Comparison of ENCODE assay signal across 1 cellular context in the genomic region with DNA sequence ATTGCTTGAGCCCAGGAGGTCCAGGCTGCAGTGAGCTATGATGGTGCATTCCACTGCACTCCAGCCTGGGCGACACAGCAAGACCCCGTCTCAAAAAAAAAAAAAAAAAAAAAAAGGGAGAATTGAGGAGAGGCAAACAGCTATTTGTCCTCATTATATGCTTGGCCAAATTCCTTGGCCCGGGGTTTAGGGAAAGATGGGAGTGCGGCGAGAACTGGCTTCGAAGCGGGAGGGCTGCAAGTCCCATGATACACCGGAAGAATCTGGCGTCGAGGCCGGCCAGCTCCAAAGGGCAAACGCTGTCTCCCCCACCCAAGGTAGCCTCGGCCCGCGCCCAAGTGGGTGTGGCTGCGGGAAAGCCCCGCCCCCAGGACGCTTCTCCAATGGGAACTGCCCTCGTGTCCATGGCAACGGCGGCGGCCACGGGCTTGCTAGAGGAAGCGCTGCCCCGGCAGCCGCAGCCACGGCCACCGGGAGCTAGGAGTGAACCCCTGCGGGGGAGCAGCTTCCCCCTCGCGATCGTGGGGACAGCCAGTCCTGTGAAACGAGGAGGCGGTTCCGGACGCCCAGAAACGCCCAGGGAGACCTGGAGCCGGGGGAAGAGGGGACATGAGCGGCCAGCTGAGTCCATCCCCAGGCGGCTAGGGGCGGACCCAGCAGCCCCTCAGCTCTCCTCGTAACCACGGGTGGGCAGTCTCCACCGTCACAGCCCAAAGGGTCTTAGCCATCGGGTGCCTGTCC.
TF ChIP-seq lines count a peak whose summit lies in the region.

A gene with protein sequence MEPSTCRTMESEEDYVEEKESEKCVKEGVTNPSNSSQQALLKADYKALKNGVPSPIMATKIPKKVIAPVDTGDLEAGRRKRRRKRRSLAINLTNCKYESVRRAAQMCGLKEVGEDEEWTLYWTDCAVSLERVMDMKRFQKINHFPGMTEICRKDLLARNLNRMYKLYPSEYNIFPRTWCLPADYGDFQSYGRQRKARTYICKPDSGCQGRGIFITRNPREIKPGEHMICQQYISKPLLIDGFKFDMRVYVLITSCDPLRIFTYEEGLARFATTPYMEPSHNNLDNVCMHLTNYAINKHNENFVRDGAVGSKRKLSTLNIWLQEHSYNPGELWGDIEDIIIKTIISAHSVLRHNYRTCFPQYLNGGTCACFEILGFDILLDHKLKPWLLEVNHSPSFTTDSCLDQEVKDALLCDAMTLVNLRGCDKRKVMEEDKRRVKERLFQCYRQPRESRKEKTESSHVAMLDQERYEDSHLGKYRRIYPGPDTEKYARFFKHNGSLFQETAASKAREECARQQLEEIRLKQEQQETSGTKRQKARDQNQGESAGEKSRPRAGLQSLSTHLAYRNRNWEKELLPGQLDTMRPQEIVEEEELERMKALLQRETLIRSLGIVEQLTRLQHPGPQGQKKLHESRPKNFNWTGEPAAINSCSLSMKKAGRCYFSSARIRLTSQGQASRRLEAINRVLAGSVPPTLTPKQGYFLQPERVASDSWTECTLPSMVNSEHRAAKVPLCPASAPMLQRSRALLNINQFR (plus strand): TSS at position 434 of the 741 bp plus-strand sequence. CDS start 1,075 bp downstream, outside the sequence.

TF ChIP-seq in HepG2, 621 proteins besides CTCF, POLR2A, EP300 and RAD21 (continued from another document and continues in another):
- TF ChIP-seq, protein P1, sequence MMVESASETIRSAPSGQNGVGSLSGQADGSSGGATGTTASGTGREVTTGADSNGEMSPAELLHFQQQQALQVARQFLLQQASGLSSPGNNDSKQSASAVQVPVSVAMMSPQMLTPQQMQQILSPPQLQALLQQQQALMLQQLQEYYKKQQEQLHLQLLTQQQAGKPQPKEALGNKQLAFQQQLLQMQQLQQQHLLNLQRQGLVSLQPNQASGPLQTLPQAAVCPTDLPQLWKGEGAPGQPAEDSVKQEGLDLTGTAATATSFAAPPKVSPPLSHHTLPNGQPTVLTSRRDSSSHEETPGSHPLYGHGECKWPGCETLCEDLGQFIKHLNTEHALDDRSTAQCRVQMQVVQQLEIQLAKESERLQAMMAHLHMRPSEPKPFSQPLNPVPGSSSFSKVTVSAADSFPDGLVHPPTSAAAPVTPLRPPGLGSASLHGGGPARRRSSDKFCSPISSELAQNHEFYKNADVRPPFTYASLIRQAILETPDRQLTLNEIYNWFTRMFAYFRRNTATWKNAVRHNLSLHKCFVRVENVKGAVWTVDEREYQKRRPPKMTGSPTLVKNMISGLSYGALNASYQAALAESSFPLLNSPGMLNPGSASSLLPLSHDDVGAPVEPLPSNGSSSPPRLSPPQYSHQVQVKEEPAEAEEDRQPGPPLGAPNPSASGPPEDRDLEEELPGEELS (CRISPR knock-in tag; IDR thresholded peaks at IDR 0.05): peak; percentile 33; the same call in 1 of the 2 replicates
- TF ChIP-seq, protein P2, sequence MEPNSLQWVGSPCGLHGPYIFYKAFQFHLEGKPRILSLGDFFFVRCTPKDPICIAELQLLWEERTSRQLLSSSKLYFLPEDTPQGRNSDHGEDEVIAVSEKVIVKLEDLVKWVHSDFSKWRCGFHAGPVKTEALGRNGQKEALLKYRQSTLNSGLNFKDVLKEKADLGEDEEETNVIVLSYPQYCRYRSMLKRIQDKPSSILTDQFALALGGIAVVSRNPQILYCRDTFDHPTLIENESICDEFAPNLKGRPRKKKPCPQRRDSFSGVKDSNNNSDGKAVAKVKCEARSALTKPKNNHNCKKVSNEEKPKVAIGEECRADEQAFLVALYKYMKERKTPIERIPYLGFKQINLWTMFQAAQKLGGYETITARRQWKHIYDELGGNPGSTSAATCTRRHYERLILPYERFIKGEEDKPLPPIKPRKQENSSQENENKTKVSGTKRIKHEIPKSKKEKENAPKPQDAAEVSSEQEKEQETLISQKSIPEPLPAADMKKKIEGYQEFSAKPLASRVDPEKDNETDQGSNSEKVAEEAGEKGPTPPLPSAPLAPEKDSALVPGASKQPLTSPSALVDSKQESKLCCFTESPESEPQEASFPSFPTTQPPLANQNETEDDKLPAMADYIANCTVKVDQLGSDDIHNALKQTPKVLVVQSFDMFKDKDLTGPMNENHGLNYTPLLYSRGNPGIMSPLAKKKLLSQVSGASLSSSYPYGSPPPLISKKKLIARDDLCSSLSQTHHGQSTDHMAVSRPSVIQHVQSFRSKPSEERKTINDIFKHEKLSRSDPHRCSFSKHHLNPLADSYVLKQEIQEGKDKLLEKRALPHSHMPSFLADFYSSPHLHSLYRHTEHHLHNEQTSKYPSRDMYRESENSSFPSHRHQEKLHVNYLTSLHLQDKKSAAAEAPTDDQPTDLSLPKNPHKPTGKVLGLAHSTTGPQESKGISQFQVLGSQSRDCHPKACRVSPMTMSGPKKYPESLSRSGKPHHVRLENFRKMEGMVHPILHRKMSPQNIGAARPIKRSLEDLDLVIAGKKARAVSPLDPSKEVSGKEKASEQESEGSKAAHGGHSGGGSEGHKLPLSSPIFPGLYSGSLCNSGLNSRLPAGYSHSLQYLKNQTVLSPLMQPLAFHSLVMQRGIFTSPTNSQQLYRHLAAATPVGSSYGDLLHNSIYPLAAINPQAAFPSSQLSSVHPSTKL (CRISPR knock-in tag; IDR thresholded peaks at IDR 0.05): 0 out of 2 replicates have a peak, but pooled peaks have one; percentile 28
- TF ChIP-seq CCAR2 (optimal IDR thresholded peaks at IDR 0.05; ENCODE audit: low read depth, low read length): no peak
- no peak for TF ChIP-seq PRPF4 (IDR thresholded peaks at IDR 0.05; ENCODE audit: low read depth, low read length, poor library complexity, severe bottlenecking)
- TF ChIP-seq, protein P3, sequence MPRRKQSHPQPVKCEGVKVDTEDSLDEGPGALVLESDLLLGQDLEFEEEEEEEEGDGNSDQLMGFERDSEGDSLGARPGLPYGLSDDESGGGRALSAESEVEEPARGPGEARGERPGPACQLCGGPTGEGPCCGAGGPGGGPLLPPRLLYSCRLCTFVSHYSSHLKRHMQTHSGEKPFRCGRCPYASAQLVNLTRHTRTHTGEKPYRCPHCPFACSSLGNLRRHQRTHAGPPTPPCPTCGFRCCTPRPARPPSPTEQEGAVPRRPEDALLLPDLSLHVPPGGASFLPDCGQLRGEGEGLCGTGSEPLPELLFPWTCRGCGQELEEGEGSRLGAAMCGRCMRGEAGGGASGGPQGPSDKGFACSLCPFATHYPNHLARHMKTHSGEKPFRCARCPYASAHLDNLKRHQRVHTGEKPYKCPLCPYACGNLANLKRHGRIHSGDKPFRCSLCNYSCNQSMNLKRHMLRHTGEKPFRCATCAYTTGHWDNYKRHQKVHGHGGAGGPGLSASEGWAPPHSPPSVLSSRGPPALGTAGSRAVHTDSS (CRISPR knock-in tag; conservative IDR thresholded peaks at IDR 0.05): no peak
- TF ChIP-seq MATR3 (CRISPR knock-in tag; IDR thresholded peaks at IDR 0.05): no peak
- TF ChIP-seq, protein P4, sequence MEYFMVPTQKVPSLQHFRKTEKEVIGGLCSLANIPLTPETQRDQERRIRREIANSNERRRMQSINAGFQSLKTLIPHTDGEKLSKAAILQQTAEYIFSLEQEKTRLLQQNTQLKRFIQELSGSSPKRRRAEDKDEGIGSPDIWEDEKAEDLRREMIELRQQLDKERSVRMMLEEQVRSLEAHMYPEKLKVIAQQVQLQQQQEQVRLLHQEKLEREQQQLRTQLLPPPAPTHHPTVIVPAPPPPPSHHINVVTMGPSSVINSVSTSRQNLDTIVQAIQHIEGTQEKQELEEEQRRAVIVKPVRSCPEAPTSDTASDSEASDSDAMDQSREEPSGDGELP (IDR thresholded peaks at IDR 0.05; ENCODE audit: borderline replicate concordance, low read depth): peak; percentile 33; the same call in 1 of the 2 replicates
- TF ChIP-seq SRY (CRISPR knock-in tag; IDR thresholded peaks at IDR 0.05): 0 out of 2 replicates have a peak, but pooled peaks have one; percentile 46
- peak; percentile 65; the same call in 1 of the 2 replicates for TF ChIP-seq U2AF2 (IDR thresholded peaks at IDR 0.05; ENCODE audit: low read depth, low read length)
- no peak for TF ChIP-seq ONECUT2 (CRISPR knock-in tag; IDR thresholded peaks at IDR 0.05)
- peak; percentile 46 for TF ChIP-seq TBX2 (CRISPR knock-in tag; IDR thresholded peaks at IDR 0.05; ENCODE audit: borderline replicate concordance)
- no peak for TF ChIP-seq DNMT1 (CRISPR knock-in tag; IDR thresholded peaks at IDR 0.05)
- TF ChIP-seq MED8 (CRISPR knock-in tag; IDR thresholded peaks at IDR 0.05; ENCODE audit: insufficient replicate concordance): peak; percentile 51
- no peak for TF ChIP-seq ATRX (CRISPR knock-in tag; IDR thresholded peaks at IDR 0.05; ENCODE audit: borderline replicate concordance)
- TF ChIP-seq ZSCAN31 (CRISPR knock-in tag; IDR thresholded peaks at IDR 0.05; ENCODE audit: low read depth): no peak
- no peak for TF ChIP-seq NR3C1 (CRISPR knock-in tag; IDR thresholded peaks at IDR 0.05)
- TF ChIP-seq, protein P5, sequence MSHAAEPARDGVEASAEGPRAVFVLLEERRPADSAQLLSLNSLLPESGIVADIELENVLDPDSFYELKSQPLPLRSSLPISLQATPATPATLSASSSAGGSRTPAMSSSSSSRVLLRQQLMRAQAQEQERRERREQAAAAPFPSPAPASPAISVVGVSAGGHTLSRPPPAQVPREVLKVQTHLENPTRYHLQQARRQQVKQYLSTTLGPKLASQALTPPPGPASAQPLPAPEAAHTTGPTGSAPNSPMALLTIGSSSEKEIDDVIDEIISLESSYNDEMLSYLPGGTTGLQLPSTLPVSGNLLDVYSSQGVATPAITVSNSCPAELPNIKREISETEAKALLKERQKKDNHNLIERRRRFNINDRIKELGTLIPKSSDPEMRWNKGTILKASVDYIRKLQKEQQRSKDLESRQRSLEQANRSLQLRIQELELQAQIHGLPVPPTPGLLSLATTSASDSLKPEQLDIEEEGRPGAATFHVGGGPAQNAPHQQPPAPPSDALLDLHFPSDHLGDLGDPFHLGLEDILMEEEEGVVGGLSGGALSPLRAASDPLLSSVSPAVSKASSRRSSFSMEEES (CRISPR knock-in tag; IDR thresholded peaks at IDR 0.05): peak; percentile 82
- TF ChIP-seq IKZF4 (CRISPR knock-in tag; IDR thresholded peaks at IDR 0.05; ENCODE audit: borderline replicate concordance, low read depth, not compliant biosample characterization): no peak
- TF ChIP-seq ZNF441 (CRISPR knock-in tag; IDR thresholded peaks at IDR 0.05; ENCODE audit: borderline replicate concordance): no peak; the same call in 1 of the 2 replicates
- TF ChIP-seq PHF5A (CRISPR knock-in tag; IDR thresholded peaks at IDR 0.05; ENCODE audit: low read depth, unreplicated experiment): no peak
- TF ChIP-seq, protein P6, sequence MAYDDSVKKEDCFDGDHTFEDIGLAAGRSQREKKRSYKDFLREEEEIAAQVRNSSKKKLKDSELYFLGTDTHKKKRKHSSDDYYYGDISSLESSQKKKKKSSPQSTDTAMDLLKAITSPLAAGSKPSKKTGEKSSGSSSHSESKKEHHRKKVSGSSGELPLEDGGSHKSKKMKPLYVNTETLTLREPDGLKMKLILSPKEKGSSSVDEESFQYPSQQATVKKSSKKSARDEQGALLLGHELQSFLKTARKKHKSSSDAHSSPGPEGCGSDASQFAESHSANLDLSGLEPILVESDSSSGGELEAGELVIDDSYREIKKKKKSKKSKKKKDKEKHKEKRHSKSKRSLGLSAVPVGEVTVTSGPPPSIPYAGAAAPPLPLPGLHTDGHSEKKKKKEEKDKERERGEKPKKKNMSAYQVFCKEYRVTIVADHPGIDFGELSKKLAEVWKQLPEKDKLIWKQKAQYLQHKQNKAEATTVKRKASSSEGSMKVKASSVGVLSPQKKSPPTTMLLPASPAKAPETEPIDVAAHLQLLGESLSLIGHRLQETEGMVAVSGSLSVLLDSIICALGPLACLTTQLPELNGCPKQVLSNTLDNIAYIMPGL (CRISPR knock-in tag; IDR thresholded peaks at IDR 0.05; ENCODE audit: borderline replicate concordance in 1 of 2, low read depth in 1 of 2): 0 out of 4 replicates have a peak, but pooled peaks of 1 of the 2 experiments have one; percentile 58
- no peak for TF ChIP-seq EEA1 (CRISPR knock-in tag; IDR thresholded peaks at IDR 0.05; ENCODE audit: borderline replicate concordance)
- TF ChIP-seq SAFB2 (CRISPR knock-in tag; IDR thresholded peaks at IDR 0.05; ENCODE audit: borderline replicate concordance, low read depth): no peak
- no peak for TF ChIP-seq ARID2 (CRISPR knock-in tag; IDR thresholded peaks at IDR 0.05; ENCODE audit: borderline replicate concordance)
- TF ChIP-seq, protein P7, sequence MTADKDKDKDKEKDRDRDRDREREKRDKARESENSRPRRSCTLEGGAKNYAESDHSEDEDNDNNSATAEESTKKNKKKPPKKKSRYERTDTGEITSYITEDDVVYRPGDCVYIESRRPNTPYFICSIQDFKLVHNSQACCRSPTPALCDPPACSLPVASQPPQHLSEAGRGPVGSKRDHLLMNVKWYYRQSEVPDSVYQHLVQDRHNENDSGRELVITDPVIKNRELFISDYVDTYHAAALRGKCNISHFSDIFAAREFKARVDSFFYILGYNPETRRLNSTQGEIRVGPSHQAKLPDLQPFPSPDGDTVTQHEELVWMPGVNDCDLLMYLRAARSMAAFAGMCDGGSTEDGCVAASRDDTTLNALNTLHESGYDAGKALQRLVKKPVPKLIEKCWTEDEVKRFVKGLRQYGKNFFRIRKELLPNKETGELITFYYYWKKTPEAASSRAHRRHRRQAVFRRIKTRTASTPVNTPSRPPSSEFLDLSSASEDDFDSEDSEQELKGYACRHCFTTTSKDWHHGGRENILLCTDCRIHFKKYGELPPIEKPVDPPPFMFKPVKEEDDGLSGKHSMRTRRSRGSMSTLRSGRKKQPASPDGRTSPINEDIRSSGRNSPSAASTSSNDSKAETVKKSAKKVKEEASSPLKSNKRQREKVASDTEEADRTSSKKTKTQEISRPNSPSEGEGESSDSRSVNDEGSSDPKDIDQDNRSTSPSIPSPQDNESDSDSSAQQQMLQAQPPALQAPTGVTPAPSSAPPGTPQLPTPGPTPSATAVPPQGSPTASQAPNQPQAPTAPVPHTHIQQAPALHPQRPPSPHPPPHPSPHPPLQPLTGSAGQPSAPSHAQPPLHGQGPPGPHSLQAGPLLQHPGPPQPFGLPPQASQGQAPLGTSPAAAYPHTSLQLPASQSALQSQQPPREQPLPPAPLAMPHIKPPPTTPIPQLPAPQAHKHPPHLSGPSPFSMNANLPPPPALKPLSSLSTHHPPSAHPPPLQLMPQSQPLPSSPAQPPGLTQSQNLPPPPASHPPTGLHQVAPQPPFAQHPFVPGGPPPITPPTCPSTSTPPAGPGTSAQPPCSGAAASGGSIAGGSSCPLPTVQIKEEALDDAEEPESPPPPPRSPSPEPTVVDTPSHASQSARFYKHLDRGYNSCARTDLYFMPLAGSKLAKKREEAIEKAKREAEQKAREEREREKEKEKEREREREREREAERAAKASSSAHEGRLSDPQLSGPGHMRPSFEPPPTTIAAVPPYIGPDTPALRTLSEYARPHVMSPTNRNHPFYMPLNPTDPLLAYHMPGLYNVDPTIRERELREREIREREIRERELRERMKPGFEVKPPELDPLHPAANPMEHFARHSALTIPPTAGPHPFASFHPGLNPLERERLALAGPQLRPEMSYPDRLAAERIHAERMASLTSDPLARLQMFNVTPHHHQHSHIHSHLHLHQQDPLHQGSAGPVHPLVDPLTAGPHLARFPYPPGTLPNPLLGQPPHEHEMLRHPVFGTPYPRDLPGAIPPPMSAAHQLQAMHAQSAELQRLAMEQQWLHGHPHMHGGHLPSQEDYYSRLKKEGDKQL (CRISPR knock-in tag; IDR thresholded peaks at IDR 0.05; ENCODE audit: low read depth): no peak
- no peak for TF ChIP-seq ZNF556 (CRISPR knock-in tag; IDR thresholded peaks at IDR 0.05; ENCODE audit: borderline replicate concordance)
- TF ChIP-seq SMAD1 (CRISPR knock-in tag; IDR thresholded peaks at IDR 0.05; ENCODE audit: borderline replicate concordance, low read depth): no peak
- TF ChIP-seq ZNF768 (CRISPR knock-in tag; IDR thresholded peaks at IDR 0.05): peak; percentile 52; the same call in 1 of the 2 replicates
- peak; percentile 43 for TF ChIP-seq ZFX (CRISPR knock-in tag; IDR thresholded peaks at IDR 0.05; ENCODE audit: low read depth)
